In genomic region chr2:9423100-9423921, GRCh38 we compare ENCODE assay signal across 1 cellular context.
A peak's percentile ranks its signal among the peaks of the same experiment; 100 is the strongest.
TF ChIP-seq lines count a peak whose summit lies in the region.

TSS of gene CPSF3 (plus strand) at chr2:9423654. CDS start at chr2:9423774, 120 bp downstream.
A gene with protein sequence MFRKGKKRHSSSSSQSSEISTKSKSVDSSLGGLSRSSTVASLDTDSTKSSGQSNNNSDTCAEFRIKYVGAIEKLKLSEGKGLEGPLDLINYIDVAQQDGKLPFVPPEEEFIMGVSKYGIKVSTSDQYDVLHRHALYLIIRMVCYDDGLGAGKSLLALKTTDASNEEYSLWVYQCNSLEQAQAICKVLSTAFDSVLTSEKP (minus strand): TSS chr2:9423528. CDS start chr2:9418697, 4,831 bp downstream.

TF ChIP-seq in K562, 482 proteins besides CTCF, POLR2A, EP300 and RAD21 (continued from another document and continues in another):
- no peak for TF ChIP-seq ZNF583 (CRISPR knock-in tag; IDR thresholded peaks at IDR 0.05)
- TF ChIP-seq BRD4 (IDR thresholded peaks at IDR 0.05), result no peak
- TF ChIP-seq FUS (optimal IDR thresholded peaks at IDR 0.05; ENCODE audit: low read depth, low read length), result peak; percentile 81
- no peak for TF ChIP-seq PPARD (CRISPR knock-in tag; IDR thresholded peaks at IDR 0.05)
- TF ChIP-seq, protein P1, sequence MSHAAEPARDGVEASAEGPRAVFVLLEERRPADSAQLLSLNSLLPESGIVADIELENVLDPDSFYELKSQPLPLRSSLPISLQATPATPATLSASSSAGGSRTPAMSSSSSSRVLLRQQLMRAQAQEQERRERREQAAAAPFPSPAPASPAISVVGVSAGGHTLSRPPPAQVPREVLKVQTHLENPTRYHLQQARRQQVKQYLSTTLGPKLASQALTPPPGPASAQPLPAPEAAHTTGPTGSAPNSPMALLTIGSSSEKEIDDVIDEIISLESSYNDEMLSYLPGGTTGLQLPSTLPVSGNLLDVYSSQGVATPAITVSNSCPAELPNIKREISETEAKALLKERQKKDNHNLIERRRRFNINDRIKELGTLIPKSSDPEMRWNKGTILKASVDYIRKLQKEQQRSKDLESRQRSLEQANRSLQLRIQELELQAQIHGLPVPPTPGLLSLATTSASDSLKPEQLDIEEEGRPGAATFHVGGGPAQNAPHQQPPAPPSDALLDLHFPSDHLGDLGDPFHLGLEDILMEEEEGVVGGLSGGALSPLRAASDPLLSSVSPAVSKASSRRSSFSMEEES (CRISPR knock-in tag; IDR thresholded peaks at IDR 0.05), result no peak
- TF ChIP-seq CHD4 (IDR thresholded peaks at IDR 0.05; ENCODE audit: insufficient read depth, insufficient replicate concordance, low read depth, low read length, poor library complexity, severe bottlenecking), result no peak
- TF ChIP-seq, protein P2, sequence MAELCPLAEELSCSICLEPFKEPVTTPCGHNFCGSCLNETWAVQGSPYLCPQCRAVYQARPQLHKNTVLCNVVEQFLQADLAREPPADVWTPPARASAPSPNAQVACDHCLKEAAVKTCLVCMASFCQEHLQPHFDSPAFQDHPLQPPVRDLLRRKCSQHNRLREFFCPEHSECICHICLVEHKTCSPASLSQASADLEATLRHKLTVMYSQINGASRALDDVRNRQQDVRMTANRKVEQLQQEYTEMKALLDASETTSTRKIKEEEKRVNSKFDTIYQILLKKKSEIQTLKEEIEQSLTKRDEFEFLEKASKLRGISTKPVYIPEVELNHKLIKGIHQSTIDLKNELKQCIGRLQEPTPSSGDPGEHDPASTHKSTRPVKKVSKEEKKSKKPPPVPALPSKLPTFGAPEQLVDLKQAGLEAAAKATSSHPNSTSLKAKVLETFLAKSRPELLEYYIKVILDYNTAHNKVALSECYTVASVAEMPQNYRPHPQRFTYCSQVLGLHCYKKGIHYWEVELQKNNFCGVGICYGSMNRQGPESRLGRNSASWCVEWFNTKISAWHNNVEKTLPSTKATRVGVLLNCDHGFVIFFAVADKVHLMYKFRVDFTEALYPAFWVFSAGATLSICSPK (IDR thresholded peaks at IDR 0.05; ENCODE audit: borderline replicate concordance), result no peak
- TF ChIP-seq FOXP1 (CRISPR knock-in tag; IDR thresholded peaks at IDR 0.05), result peak; percentile 85
- 0 out of 2 replicates have a peak, but pooled peaks have one; percentile 0 for TF ChIP-seq SMARCE1 (IDR thresholded peaks at IDR 0.05)
- peak; percentile 89 for TF ChIP-seq KLF1 (tag; IDR thresholded peaks at IDR 0.05)
- TF ChIP-seq, protein P3, sequence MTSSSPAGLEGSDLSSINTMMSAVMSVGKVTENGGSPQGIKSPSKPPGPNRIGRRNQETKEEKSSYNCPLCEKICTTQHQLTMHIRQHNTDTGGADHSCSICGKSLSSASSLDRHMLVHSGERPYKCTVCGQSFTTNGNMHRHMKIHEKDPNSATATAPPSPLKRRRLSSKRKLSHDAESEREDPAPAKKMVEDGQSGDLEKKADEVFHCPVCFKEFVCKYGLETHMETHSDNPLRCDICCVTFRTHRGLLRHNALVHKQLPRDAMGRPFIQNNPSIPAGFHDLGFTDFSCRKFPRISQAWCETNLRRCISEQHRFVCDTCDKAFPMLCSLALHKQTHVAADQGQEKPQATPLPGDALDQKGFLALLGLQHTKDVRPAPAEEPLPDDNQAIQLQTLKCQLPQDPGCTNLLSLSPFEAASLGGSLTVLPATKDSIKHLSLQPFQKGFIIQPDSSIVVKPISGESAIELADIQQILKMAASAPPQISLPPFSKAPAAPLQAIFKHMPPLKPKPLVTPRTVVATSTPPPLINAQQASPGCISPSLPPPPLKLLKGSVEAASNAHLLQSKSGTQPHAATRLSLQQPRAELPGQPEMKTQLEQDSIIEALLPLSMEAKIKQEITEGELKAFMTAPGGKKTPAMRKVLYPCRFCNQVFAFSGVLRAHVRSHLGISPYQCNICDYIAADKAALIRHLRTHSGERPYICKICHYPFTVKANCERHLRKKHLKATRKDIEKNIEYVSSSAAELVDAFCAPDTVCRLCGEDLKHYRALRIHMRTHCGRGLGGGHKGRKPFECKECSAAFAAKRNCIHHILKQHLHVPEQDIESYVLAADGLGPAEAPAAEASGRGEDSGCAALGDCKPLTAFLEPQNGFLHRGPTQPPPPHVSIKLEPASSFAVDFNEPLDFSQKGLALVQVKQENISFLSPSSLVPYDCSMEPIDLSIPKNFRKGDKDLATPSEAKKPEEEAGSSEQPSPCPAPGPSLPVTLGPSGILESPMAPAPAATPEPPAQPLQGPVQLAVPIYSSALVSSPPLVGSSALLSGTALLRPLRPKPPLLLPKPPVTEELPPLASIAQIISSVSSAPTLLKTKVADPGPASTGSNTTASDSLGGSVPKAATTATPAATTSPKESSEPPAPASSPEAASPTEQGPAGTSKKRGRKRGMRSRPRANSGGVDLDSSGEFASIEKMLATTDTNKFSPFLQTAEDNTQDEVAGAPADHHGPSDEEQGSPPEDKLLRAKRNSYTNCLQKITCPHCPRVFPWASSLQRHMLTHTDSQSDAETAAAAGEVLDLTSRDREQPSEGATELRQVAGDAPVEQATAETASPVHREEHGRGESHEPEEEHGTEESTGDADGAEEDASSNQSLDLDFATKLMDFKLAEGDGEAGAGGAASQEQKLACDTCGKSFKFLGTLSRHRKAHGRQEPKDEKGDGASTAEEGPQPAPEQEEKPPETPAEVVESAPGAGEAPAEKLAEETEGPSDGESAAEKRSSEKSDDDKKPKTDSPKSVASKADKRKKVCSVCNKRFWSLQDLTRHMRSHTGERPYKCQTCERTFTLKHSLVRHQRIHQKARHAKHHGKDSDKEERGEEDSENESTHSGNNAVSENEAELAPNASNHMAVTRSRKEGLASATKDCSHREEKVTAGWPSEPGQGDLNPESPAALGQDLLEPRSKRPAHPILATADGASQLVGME (CRISPR knock-in tag; IDR thresholded peaks at IDR 0.05), result peak; percentile 89; the same call in 1 of the 2 replicates
- no peak for TF ChIP-seq RFX5 (IDR thresholded peaks at IDR 0.05; ENCODE audit: low read depth, low read length)
- no peak for TF ChIP-seq TCFL5 (CRISPR knock-in tag; conservative IDR thresholded peaks at IDR 0.05)
- no peak for TF ChIP-seq TFAM (CRISPR knock-in tag; conservative IDR thresholded peaks at IDR 0.05)
- TF ChIP-seq, protein P4, sequence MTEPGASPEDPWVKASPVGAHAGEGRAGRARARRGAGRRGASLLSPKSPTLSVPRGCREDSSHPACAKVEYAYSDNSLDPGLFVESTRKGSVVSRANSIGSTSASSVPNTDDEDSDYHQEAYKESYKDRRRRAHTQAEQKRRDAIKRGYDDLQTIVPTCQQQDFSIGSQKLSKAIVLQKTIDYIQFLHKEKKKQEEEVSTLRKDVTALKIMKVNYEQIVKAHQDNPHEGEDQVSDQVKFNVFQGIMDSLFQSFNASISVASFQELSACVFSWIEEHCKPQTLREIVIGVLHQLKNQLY (CRISPR knock-in tag; conservative IDR thresholded peaks at IDR 0.05), result no peak
- no peak for TF ChIP-seq BHLHE40 (IDR thresholded peaks at IDR 0.05; ENCODE audit: low read length)
- TF ChIP-seq JUND (IDR thresholded peaks at IDR 0.05; ENCODE audit: borderline replicate concordance, low read depth, low read length), result peak; percentile 32; the same call in 1 of the 2 replicates
- no peak for TF ChIP-seq JUND (tag; IDR thresholded peaks at IDR 0.05; ENCODE audit: borderline replicate concordance, low read depth, low read length)
- TF ChIP-seq ZNF780A (CRISPR knock-in tag; IDR thresholded peaks at IDR 0.05), result no peak
- no peak for TF ChIP-seq ZNF586 (CRISPR knock-in tag; conservative IDR thresholded peaks at IDR 0.05)
- TF ChIP-seq HOXB6 (CRISPR knock-in tag; IDR thresholded peaks at IDR 0.05; ENCODE audit: borderline replicate concordance), result no peak
- TF ChIP-seq ZSCAN29 (IDR thresholded peaks at IDR 0.05), result peak; percentile 72; the same call in 1 of the 2 replicates
- TF ChIP-seq TARDBP (IDR thresholded peaks at IDR 0.05), result no peak
- TF ChIP-seq, protein P5, sequence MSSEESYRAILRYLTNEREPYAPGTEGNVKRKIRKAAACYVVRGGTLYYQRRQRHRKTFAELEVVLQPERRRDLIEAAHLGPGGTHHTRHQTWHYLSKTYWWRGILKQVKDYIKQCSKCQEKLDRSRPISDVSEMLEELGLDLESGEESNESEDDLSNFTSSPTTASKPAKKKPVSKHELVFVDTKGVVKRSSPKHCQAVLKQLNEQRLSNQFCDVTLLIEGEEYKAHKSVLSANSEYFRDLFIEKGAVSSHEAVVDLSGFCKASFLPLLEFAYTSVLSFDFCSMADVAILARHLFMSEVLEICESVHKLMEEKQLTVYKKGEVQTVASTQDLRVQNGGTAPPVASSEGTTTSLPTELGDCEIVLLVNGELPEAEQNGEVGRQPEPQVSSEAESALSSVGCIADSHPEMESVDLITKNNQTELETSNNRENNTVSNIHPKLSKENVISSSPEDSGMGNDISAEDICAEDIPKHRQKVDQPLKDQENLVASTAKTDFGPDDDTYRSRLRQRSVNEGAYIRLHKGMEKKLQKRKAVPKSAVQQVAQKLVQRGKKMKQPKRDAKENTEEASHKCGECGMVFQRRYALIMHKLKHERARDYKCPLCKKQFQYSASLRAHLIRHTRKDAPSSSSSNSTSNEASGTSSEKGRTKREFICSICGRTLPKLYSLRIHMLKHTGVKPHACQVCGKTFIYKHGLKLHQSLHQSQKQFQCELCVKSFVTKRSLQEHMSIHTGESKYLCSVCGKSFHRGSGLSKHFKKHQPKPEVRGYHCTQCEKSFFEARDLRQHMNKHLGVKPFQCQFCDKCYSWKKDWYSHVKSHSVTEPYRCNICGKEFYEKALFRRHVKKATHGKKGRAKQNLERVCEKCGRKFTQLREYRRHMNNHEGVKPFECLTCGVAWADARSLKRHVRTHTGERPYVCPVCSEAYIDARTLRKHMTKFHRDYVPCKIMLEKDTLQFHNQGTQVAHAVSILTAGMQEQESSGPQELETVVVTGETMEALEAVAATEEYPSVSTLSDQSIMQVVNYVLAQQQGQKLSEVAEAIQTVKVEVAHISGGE (CRISPR knock-in tag; IDR thresholded peaks at IDR 0.05), result peak; percentile 80 to 97 (median 81); a peak in 5 of 6 replicates
- no peak for TF ChIP-seq IRF2 (CRISPR knock-in tag; IDR thresholded peaks at IDR 0.05)
- no peak for TF ChIP-seq DEAF1 (CRISPR knock-in tag; IDR thresholded peaks at IDR 0.05)
- no peak for TF ChIP-seq ZBTB34 (CRISPR knock-in tag; IDR thresholded peaks at IDR 0.05)
- peak; percentile 34; the same call in 1 of the 2 replicates for TF ChIP-seq ZNF592 (IDR thresholded peaks at IDR 0.05)
- no peak for TF ChIP-seq GABPB2 (CRISPR knock-in tag; conservative IDR thresholded peaks at IDR 0.05)
- TF ChIP-seq, protein P6, sequence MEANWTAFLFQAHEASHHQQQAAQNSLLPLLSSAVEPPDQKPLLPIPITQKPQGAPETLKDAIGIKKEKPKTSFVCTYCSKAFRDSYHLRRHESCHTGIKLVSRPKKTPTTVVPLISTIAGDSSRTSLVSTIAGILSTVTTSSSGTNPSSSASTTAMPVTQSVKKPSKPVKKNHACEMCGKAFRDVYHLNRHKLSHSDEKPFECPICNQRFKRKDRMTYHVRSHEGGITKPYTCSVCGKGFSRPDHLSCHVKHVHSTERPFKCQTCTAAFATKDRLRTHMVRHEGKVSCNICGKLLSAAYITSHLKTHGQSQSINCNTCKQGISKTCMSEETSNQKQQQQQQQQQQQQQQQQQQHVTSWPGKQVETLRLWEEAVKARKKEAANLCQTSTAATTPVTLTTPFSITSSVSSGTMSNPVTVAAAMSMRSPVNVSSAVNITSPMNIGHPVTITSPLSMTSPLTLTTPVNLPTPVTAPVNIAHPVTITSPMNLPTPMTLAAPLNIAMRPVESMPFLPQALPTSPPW (CRISPR knock-in tag; IDR thresholded peaks at IDR 0.05), result peak; percentile 90
- TF ChIP-seq MTF1 (CRISPR knock-in tag; IDR thresholded peaks at IDR 0.05; ENCODE audit: borderline replicate concordance), result no peak
- no peak for TF ChIP-seq POLR3A (IDR thresholded peaks at IDR 0.05; ENCODE audit: borderline replicate concordance, extremely low read depth, insufficient read depth, insufficient read length)
- TF ChIP-seq CBFA2T2 (conservative IDR thresholded peaks at IDR 0.05), result no peak
- TF ChIP-seq ZNF445 (CRISPR knock-in tag; IDR thresholded peaks at IDR 0.05; ENCODE audit: low read depth), result no peak
